9 cellular contexts compared by ENCODE assay signal in genomic region chr1:152047954-152048640, GRCh38. TPM values are rescaled to one million over a fixed set of nuclear protein-coding genes. Genes with fewer than 3 reads are reported as not detected.
A peak's percentile ranks its signal among the peaks of the same experiment; 100 is the strongest.
DNase-seq lines count a peak whose midpoint lies in the region; ATAC-seq, FAIRE-seq and TF ChIP-seq lines count a peak whose summit lies in the region.
"Had no signal": no experiment of that assay in that cellular context is flagged by ENCODE, and none has a peak within 500 bp of the region (broad histone marks: within the 10 kb centered on the region; RNA-seq: fewer than 3 reads in every experiment).

No MANE protein-coding gene starts in this region.

- ATAC-seq in GM18873 (IDR thresholded peaks at IDR 0.05; ENCODE audit: low FRiP score, unreplicated experiment) (peak; percentile 92), HG03135 (IDR thresholded peaks at IDR 0.05; ENCODE audit: unreplicated experiment) (peak; percentile 96)

- H3K36me3 ChIP-seq in NT2/D1 (ENCODE audit: insufficient read depth, insufficient read length, low read length) (no peaks in the 10 kb centered on the region), endothelial cell of umbilical vein (ENCODE audit: control insufficient read depth in 2 of 2, extremely low read depth in 1 of 2, insufficient read depth in 2 of 2, low read length in 2 of 2) (no peaks in the 10 kb centered on the region)

- peak; percentile 61 to 80 for TF ChIP-seq CTCF in endothelial cell of umbilical vein (IDR thresholded peaks at IDR 0.05; ENCODE audit: extremely low read depth in 1 of 2, insufficient read depth in 1 of 2, low read depth in 1 of 2, low read length in 2 of 2)

- CTCF ChIA-PET in endothelial cell of umbilical vein (lab: Charles Lee): interaction anchor here (1.0 to 2.5 kb wide), 5 partner anchors 12 to 411 kb away, joined by 3 to 14 read pairs (median 7); partner anchors contain the start of gene S100A11

- peak overlapping the region; percentile 36 for H3K4me3 ChIP-seq in NT2/D1 (ENCODE audit: insufficient read length, low read depth)
- H3K4me3 ChIP-seq in endothelial cell of umbilical vein (replicated peaks in 1 of 3; ENCODE audit: insufficient read depth in 1 of 3, low read depth in 1 of 3, low read length in 3 of 3): no peak overlapping the region

- POLR2A ChIA-PET in endothelial cell of umbilical vein (lab: Charles Lee): no interaction called here

- no TSS peak for BruUV-seq in endothelial cell of umbilical vein (replicated peaks; lab: Mats Ljungman, UMichigan)

- H4K20me1 ChIP-seq in endothelial cell of umbilical vein (replicated peaks; ENCODE audit: control insufficient read depth, extremely low read depth, insufficient read depth, low read length): no peaks in the 10 kb centered on the region

- H3K4me1 ChIP-seq in NT2/D1 (ENCODE audit: insufficient read depth, insufficient read length): no peaks in the 10 kb centered on the region
- peaks cover 18% of the 10 kb centered on the region for H3K4me1 ChIP-seq in endothelial cell of umbilical vein (ENCODE audit: control insufficient read depth, extremely low read depth, insufficient read depth, low read length)

- peak; percentile 89 for DNase-seq in Ammon's horn (ENCODE audit: low spot score)
- DNase-seq in NT2/D1 (ENCODE audit: low read depth, low spot score): peak; percentile 89
- DNase-seq in activated CD8-positive, alpha-beta memory T cell treated with anti-CD3 and anti-CD28 coated beads, Interleukin-2, amount 50 U/mL, for 24 hours (ENCODE audit: extremely low read depth): peak; percentile 75
- peak; percentile 91 for DNase-seq in endothelial cell of umbilical vein (ENCODE audit: low read depth, low spot score)
- DNase-seq in mucosa of gallbladder (ENCODE audit: low spot score): peak; percentile 92
- DNase-seq in stimulated activated CD8-positive, alpha-beta memory T cell treated with anti-CD3 and anti-CD28 coated beads, Interleukin-4, amount 100 ng/mL, for 24 hours (ENCODE audit: low read depth): peak; percentile 80

- FAIRE-seq in endothelial cell of umbilical vein (lab: Jason Lieb, UNC): peak; percentile 97

- H3K9ac ChIP-seq in NT2/D1 (ENCODE audit: insufficient read length, low read depth) (peak overlapping the region; percentile 79), endothelial cell of umbilical vein (replicated peaks; ENCODE audit: extremely low read depth, insufficient read depth, low read length) (peak overlapping the region; percentile 4)

- dilution Hi-C loops in endothelial cell of umbilical vein (cut with MboI; ENCODE audit: extremely low pct_ligation_motif_present, low sequenced_read_pairs): no loop called here

- TF ChIP-seq POLR2A in endothelial cell of umbilical vein (IDR thresholded peaks at IDR 0.05; ENCODE audit: low read depth, low read length): no peak

- no peaks in the 10 kb centered on the region for H3K9me3 ChIP-seq in NT2/D1 (ENCODE audit: insufficient read depth, low read length)
- H3K9me3 ChIP-seq in endothelial cell of umbilical vein (replicated peaks; ENCODE audit: control insufficient read depth, insufficient read depth, low read length): no peaks in the 10 kb centered on the region

- peaks cover 5% of the 10 kb centered on the region for H3K27me3 ChIP-seq in NT2/D1 (ENCODE audit: insufficient read depth, insufficient read length)
- H3K27me3 ChIP-seq in endothelial cell of umbilical vein (ENCODE audit: control insufficient read depth in 2 of 2, insufficient read depth in 2 of 2, low read length in 2 of 2): peaks cover 6 to 28% of the 10 kb centered on the region in 2 experiments

- intact Hi-C loops in endothelial cell of umbilical vein (cut with micrococcal nuclease): no loop called here

- H2AFZ ChIP-seq in endothelial cell of umbilical vein (ENCODE audit: low read depth, low read length): peak overlapping the region; percentile 52

- no peaks in the 10 kb centered on the region for H3K79me2 ChIP-seq in endothelial cell of umbilical vein (ENCODE audit: control insufficient read depth, insufficient read depth, low read length)

- no peaks in the 10 kb centered on the region for H3K9me1 ChIP-seq in endothelial cell of umbilical vein (replicated peaks; ENCODE audit: control insufficient read depth, extremely low read depth, insufficient read depth, low read length)

- H3K4me2 ChIP-seq in endothelial cell of umbilical vein (ENCODE audit: insufficient read depth, low read length): peak overlapping the region; percentile 40

- peak overlapping the region; percentile 25 for H3K27ac ChIP-seq in endothelial cell of umbilical vein (ENCODE audit: insufficient read depth, low read depth, low read length)

TF ChIP-seq in endothelial cell of umbilical vein, 7 proteins besides CTCF, POLR2A, EP300 and RAD21:
- peak; percentile 61 for TF ChIP-seq JUN (IDR thresholded peaks at IDR 0.05; ENCODE audit: borderline replicate concordance, insufficient read depth, insufficient read length, low read depth)
- no peak for TF ChIP-seq MYC (IDR thresholded peaks at IDR 0.05; ENCODE audit: low read depth, low read length)
- no peak for TF ChIP-seq POLR2AphosphoS5 (IDR thresholded peaks at IDR 0.05; ENCODE audit: insufficient read depth, low read depth, low read length)
- peak; percentile 87 for TF ChIP-seq FOS (IDR thresholded peaks at IDR 0.05; ENCODE audit: borderline replicate concordance, insufficient read depth, low read length)
- TF ChIP-seq GATA2 (IDR thresholded peaks at IDR 0.05; ENCODE audit: insufficient read depth, insufficient read length, low read depth, low read length): peak; percentile 53

RNA-seq across cellular contexts. Expression of gene S100A11, which starts 11.3 kb away (rescaled TPM):
- total RNA-seq in endothelial cell of umbilical vein (461 and 505 TPM in 2 replicates), mucosa of gallbladder (308 TPM)
- polyA plus RNA-seq in endothelial cell of umbilical vein: 497 and 528 TPM in 2 replicates
- 799 and 821 TPM in 2 replicates for polyA plus RNA-seq in endothelial cell of umbilical vein (2011; cell fraction: cytosol; rRNA removed)
- 130 and 166 TPM in 2 replicates for polyA plus RNA-seq in endothelial cell of umbilical vein (2011; cell fraction: nucleus; rRNA removed)
- 960 and 1,130 TPM in 2 replicates for polyA plus RNA-seq in endothelial cell of umbilical vein (2012)
- polyA minus RNA-seq in endothelial cell of umbilical vein: 406 and 450 TPM in 2 replicates
- 591 TPM for polyA minus RNA-seq in endothelial cell of umbilical vein (2011; cell fraction: cytosol; rRNA and poly(A)+ RNA removed)
- 70.9 and 71.2 TPM in 2 replicates for polyA minus RNA-seq in endothelial cell of umbilical vein (2011; cell fraction: nucleus; rRNA and poly(A)+ RNA removed)

RNA-seq across cellular contexts. Expression of gene TCHHL1, which starts 40.8 kb away (rescaled TPM):
- total RNA-seq in endothelial cell of umbilical vein (not detected in 2 replicates), mucosa of gallbladder (not detected)
- not detected in 2 replicates for polyA plus RNA-seq in endothelial cell of umbilical vein
- not detected in 2 replicates for polyA plus RNA-seq in endothelial cell of umbilical vein (2011; cell fraction: cytosol; rRNA removed)
- not detected in 2 replicates for polyA plus RNA-seq in endothelial cell of umbilical vein (2011; cell fraction: nucleus; rRNA removed)
- not detected in 2 replicates for polyA plus RNA-seq in endothelial cell of umbilical vein (2012)
- polyA minus RNA-seq in endothelial cell of umbilical vein: not detected in 2 replicates
- not detected for polyA minus RNA-seq in endothelial cell of umbilical vein (2011; cell fraction: cytosol; rRNA and poly(A)+ RNA removed)
- not detected in 2 replicates for polyA minus RNA-seq in endothelial cell of umbilical vein (2011; cell fraction: nucleus; rRNA and poly(A)+ RNA removed)
- total RNA-seq: subcutaneous adipose tissue had no signal

RNA-seq across cellular contexts. Expression of gene S100A10, which starts 54.4 kb away (rescaled TPM):
- total RNA-seq in endothelial cell of umbilical vein: 650 and 779 TPM in 2 replicates
- 56.7 and 76.8 TPM in 2 replicates for polyA plus RNA-seq in endothelial cell of umbilical vein
- 211 and 231 TPM in 2 replicates for polyA plus RNA-seq in endothelial cell of umbilical vein (2011; cell fraction: cytosol; rRNA removed)
- 60.0 and 72.0 TPM in 2 replicates for polyA plus RNA-seq in endothelial cell of umbilical vein (2011; cell fraction: nucleus; rRNA removed)
- 757 and 1,016 TPM in 2 replicates for polyA plus RNA-seq in endothelial cell of umbilical vein (2012)
- polyA minus RNA-seq in endothelial cell of umbilical vein: 42.6 and 46.3 TPM in 2 replicates
- polyA minus RNA-seq in endothelial cell of umbilical vein (2011; cell fraction: cytosol; rRNA and poly(A)+ RNA removed): 185 TPM
- polyA minus RNA-seq in endothelial cell of umbilical vein (2011; cell fraction: nucleus; rRNA and poly(A)+ RNA removed): 19.5 and 23.7 TPM in 2 replicates
- total RNA-seq in mucosa of gallbladder: 212 TPM
